ENCODE assay signal across 1 cellular context in genomic region chr19:10819124-10820060, GRCh38.
TF ChIP-seq lines count a peak whose summit lies in the region.

No MANE protein-coding gene starts in this region.

TF ChIP-seq in K562, 482 proteins besides CTCF, POLR2A, EP300 and RAD21:
- TF ChIP-seq BCOR (IDR thresholded peaks at IDR 0.05) = peak; percentile 87
- TF ChIP-seq POLR2G (IDR thresholded peaks at IDR 0.05; ENCODE audit: low read depth, low read length) = peak; percentile 44; the same call in 1 of the 2 replicates
- no peak for TF ChIP-seq BRCA1 (IDR thresholded peaks at IDR 0.05)
- no peak for TF ChIP-seq BRCA1 (CRISPR knock-in tag; IDR thresholded peaks at IDR 0.05)
- TF ChIP-seq LARP7 (IDR thresholded peaks at IDR 0.05) = no peak
- TF ChIP-seq PRMT5 (CRISPR knock-in tag; IDR thresholded peaks at IDR 0.05) = no peak
- peak; percentile 21 for TF ChIP-seq RBM22 (IDR thresholded peaks at IDR 0.05; ENCODE audit: low read depth, low read length, poor library complexity, severe bottlenecking)
- TF ChIP-seq KDM1A (IDR thresholded peaks at IDR 0.05) = peak; percentile 33 to 67; a peak in 2 of 4 replicates
- TF ChIP-seq ZNF121 (CRISPR knock-in tag; conservative IDR thresholded peaks at IDR 0.05) = peak; percentile 89
- TF ChIP-seq PKNOX1 (IDR thresholded peaks at IDR 0.05) = no peak
- TF ChIP-seq SMARCA5 (IDR thresholded peaks at IDR 0.05) = 0 out of 2 replicates have a peak, but pooled peaks have one; percentile 24
- TF ChIP-seq ADNP (tag; IDR thresholded peaks at IDR 0.05) = peak; percentile 69
